In the genomic region with DNA sequence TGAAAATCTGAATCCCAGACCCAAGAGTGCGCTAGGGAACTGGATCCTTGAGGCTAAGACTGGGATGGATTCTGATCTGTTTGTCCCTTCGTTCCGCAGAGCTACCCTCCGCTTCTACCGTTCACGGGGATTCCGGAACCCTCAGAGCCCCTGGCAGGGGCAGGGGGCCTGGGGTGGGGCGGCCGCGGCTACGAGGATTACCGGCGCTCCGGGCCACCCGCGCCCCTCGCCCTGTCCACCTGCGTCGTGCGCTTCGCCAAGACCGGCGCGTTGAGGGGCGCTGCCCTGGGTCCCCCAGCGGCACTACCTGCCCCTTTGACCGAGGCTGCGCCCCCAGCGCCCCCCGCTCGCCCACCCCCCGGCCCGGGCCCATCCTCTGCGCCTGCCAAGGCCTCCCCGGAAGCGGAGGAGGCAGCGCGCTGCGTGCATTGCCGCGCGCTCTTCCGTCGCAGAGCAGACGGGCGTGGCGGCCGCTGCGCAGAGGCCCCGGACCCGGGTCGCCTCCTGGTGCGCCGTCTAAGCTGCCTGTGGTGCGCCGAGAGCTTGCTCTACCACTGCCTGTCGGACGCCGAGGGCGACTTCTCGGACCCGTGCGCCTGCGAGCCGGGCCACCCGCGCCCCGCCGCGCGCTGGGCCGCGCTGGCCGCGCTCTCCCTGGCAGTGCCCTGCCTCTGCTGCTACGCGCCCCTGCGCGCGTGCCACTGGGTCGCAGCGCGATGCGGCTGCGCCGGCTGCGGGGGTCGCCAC, we compare ENCODE assay signal across 12 cellular contexts. TPM values are rescaled to one million over a fixed set of nuclear protein-coding genes. Genes with fewer than 3 reads are reported as not detected.
DNase-seq lines count a peak whose midpoint lies in the region; ATAC-seq and TF ChIP-seq lines count a peak whose summit lies in the region.
"Had no signal": no experiment of that assay in that cellular context is flagged by ENCODE, and none has a peak within 500 bp of the region (broad histone marks: within the 10 kb centered on the region; RNA-seq: fewer than 3 reads in every experiment).

No MANE protein-coding gene starts in this region.

- peak; percentile 55 for DNase-seq in activated CD8-positive, alpha-beta memory T cell treated with anti-CD3 and anti-CD28 coated beads, Interleukin-2, amount 10 ng/mL, durations not matched to agents 7 days and 5 days
- DNase-seq in stimulated activated CD8-positive, alpha-beta memory T cell treated with anti-CD3 and anti-CD28 coated beads, Interleukin-4, amount 100 ng/mL, for 24 hours (ENCODE audit: low read depth): peak; percentile 28
- DNase-seq in HEK293T (ENCODE audit: extremely low spot score) (no peak), glomerular visceral epithelial cell (ENCODE audit: extremely low spot score) (no peak), H7 (no peak)
- DNase-seq: MV-4-11 had no signal

- POLR2A ChIA-PET in HEK293T (lab: Yijun Ruan, JAX): no interaction called here

- no peaks in the 10 kb centered on the region for H3K9me3 Mint-ChIP-seq in activated CD8-positive, alpha-beta memory T cell treated with anti-CD3 and anti-CD28 coated beads, Interleukin-2, amount 10 ng/mL, durations not matched to agents 7 days and 5 days (ENCODE audit: low read depth)

- H3K36me3 ChIP-seq in esophagus (ENCODE audit: control insufficient read depth in 2 of 2, insufficient read depth in 2 of 2, low read length in 1 of 2) (no peaks in the 10 kb centered on the region), H7 (replicated peaks; ENCODE audit: control insufficient read depth, insufficient read depth, low read length) (peaks cover 4% of the 10 kb centered on the region)
- H3K36me3 ChIP-seq: right atrium auricular region had no signal

- H3K4me3 Mint-ChIP-seq in activated CD8-positive, alpha-beta memory T cell treated with anti-CD3 and anti-CD28 coated beads, Interleukin-2, amount 10 ng/mL, durations not matched to agents 7 days and 5 days: peak overlapping the region; percentile 67

- H3K36me3 Mint-ChIP-seq in activated CD8-positive, alpha-beta memory T cell treated with anti-CD3 and anti-CD28 coated beads, Interleukin-2, amount 10 ng/mL, durations not matched to agents 7 days and 5 days: no peaks in the 10 kb centered on the region

- peak; percentile 82 for ATAC-seq in activated CD8-positive, alpha-beta memory T cell treated with anti-CD3 and anti-CD28 coated beads, Interleukin-2, amount 10 ng/mL, durations not matched to agents 7 days and 5 days
- no peak for ATAC-seq in HG02763 (IDR thresholded peaks at IDR 0.05; ENCODE audit: unreplicated experiment)
- ATAC-seq: Panc1 had no signal

- peaks cover 46% of the 10 kb centered on the region for H3K27me3 Mint-ChIP-seq in activated CD8-positive, alpha-beta memory T cell treated with anti-CD3 and anti-CD28 coated beads, Interleukin-2, amount 10 ng/mL, durations not matched to agents 7 days and 5 days

- H3K27me3 ChIP-seq in esophagus (ENCODE audit: control insufficient read depth in 1 of 2, insufficient read depth in 2 of 2, low read length in 2 of 2) (no peaks in the 10 kb centered on the region), H7 (ENCODE audit: control insufficient read depth, insufficient read depth, low read length) (peaks cover 30% of the 10 kb centered on the region)

- H3K9me3 ChIP-seq in esophagus (ENCODE audit: control insufficient read depth in 2 of 2, insufficient read depth in 1 of 2, low read depth in 1 of 2, low read length in 1 of 2): no peaks in the 10 kb centered on the region
- H3K9me3 ChIP-seq: right atrium auricular region had no signal

- peaks cover 0 to 3% of the 10 kb centered on the region in 2 donors for H3K4me1 ChIP-seq in esophagus (ENCODE audit: control insufficient read depth in 2 of 2, insufficient read depth in 2 of 2, low read length in 1 of 2)

- peak overlapping the region; percentile 39 for H3K27ac Mint-ChIP-seq in activated CD8-positive, alpha-beta memory T cell treated with anti-CD3 and anti-CD28 coated beads, Interleukin-2, amount 10 ng/mL, durations not matched to agents 7 days and 5 days

- no peak overlapping the region for H3K27ac ChIP-seq in esophagus (ENCODE audit: low read depth in 2 of 2, low read length in 1 of 2)
- H3K27ac ChIP-seq: right atrium auricular region had no signal

- CTCF ChIA-PET in activated CD8-positive, alpha-beta memory T cell treated with anti-CD3 and anti-CD28 coated beads, Interleukin-2, amount 10 ng/mL, durations not matched to agents 7 days and 5 days (lab: Charles Lee): interaction anchor here (0.7 to 4.3 kb wide), 6 partner anchors 8 to 161 kb away, joined by 3 to 26 read pairs (median 4); partner anchors contain the start of genes FAM98C and PSMD8
- CTCF ChIA-PET in HEK293T (lab: Yijun Ruan, JAX): no interaction called here

- H3K4me1 Mint-ChIP-seq in activated CD8-positive, alpha-beta memory T cell treated with anti-CD3 and anti-CD28 coated beads, Interleukin-2, amount 10 ng/mL, durations not matched to agents 7 days and 5 days: peaks cover 16% of the 10 kb centered on the region

- 7 to 11% methylated on average over 54 to 88 of the region's 88 CpGs for WGBS in esophagus, 2 donors

- TF ChIP-seq POLR2A in GM15510 (IDR thresholded peaks at IDR 0.05; ENCODE audit: borderline replicate concordance, extremely low read depth, insufficient read length): peak; percentile 50

- H3K4me3 ChIP-seq in esophagus (ENCODE audit: low read depth in 1 of 2, low read length in 2 of 2) (peak overlapping the region; percentile 36 to 54), H7 (ENCODE audit: insufficient read depth, low read depth, low read length) (no peak overlapping the region)
- H3K4me3 ChIP-seq: right atrium auricular region had no signal

TF ChIP-seq in HEK293T, 16 proteins besides CTCF, POLR2A, EP300 and RAD21:
- no peak for TF ChIP-seq SP1 (IDR thresholded peaks at IDR 0.05)
- no peak for TF ChIP-seq FOXA1 (IDR thresholded peaks at IDR 0.05)
- no peak for TF ChIP-seq FOXK2 (IDR thresholded peaks at IDR 0.05)

RNA-seq across cellular contexts. Expression of gene SPRED3, which starts 7.1 kb away (rescaled TPM):
- under 1 TPM; 0.84 to 0.93 TPM for total RNA-seq in activated CD8-positive, alpha-beta memory T cell treated with anti-CD3 and anti-CD28 coated beads, Interleukin-2, amount 10 ng/mL, durations not matched to agents 7 days and 5 days
- polyA plus RNA-seq in esophagus: under 1 TPM; 0.24 to 0.37 TPM
- 1.6 and 4.2 TPM in 2 replicates for total RNA-seq in H7 (2014; rRNA removed; shearing (Covaris generic))

RNA-seq across cellular contexts. Expression of gene FAM98C, which starts 7.3 kb away (rescaled TPM):
- total RNA-seq in activated CD8-positive, alpha-beta memory T cell treated with anti-CD3 and anti-CD28 coated beads, Interleukin-2, amount 10 ng/mL, durations not matched to agents 7 days and 5 days: 10 to 100 TPM; 22.4 to 24.1 TPM
- 10 to 100 TPM; 23.8 to 25.0 TPM for polyA plus RNA-seq in esophagus
- 4.6 and 6.4 TPM in 2 replicates for total RNA-seq in H7 (2014; rRNA removed; shearing (Covaris generic))

RNA-seq across cellular contexts. Expression of gene GGN, which starts 7.7 kb away (rescaled TPM):
- total RNA-seq in activated CD8-positive, alpha-beta memory T cell treated with anti-CD3 and anti-CD28 coated beads, Interleukin-2, amount 10 ng/mL, durations not matched to agents 7 days and 5 days: not detected
- polyA plus RNA-seq in esophagus: under 1 TPM; 0.12 to 0.29 TPM
- 0.11 and 0.21 TPM in 2 replicates for total RNA-seq in H7 (2014; rRNA removed; shearing (Covaris generic))
- total RNA-seq: Daoy had no signal

RNA-seq across cellular contexts. Expression of gene PSMD8, which starts 21.2 kb away (rescaled TPM):
- total RNA-seq in activated CD8-positive, alpha-beta memory T cell treated with anti-CD3 and anti-CD28 coated beads, Interleukin-2, amount 10 ng/mL, durations not matched to agents 7 days and 5 days: 100 to 1,000 TPM; 164 to 204 TPM
- 100 to 1,000 TPM in 1 of 2 donors, 10 to 100 TPM in 1; 46.7 to 162 TPM for polyA plus RNA-seq in esophagus
- total RNA-seq in H7 (2014; rRNA removed; shearing (Covaris generic)): 229 and 270 TPM in 2 replicates

RNA-seq across cellular contexts. Expression of gene RASGRP4, which starts 30.5 kb away (rescaled TPM):
- total RNA-seq in activated CD8-positive, alpha-beta memory T cell treated with anti-CD3 and anti-CD28 coated beads, Interleukin-2, amount 10 ng/mL, durations not matched to agents 7 days and 5 days: 1 to 10 TPM; 1.4 to 1.6 TPM
- polyA plus RNA-seq in esophagus: under 1 TPM; 0.24 to 0.35 TPM
- total RNA-seq in H7 (2014; rRNA removed; shearing (Covaris generic)): 1.2 and 2.1 TPM in 2 replicates
- total RNA-seq: Daoy had no signal

Comparison
In these comparisons a context has a peak if more than half of its experiments do, and no peak if none do; other contexts are left out.
1. DNase-seq: peak in activated CD8-positive, alpha-beta memory T cell treated with anti-CD3 and anti-CD28 coated beads, Interleukin-2, amount 10 ng/mL, durations not matched to agents 7 days and 5 days (single experiment) and stimulated activated CD8-positive, alpha-beta memory T cell treated with anti-CD3 and anti-CD28 coated beads, Interleukin-4, amount 100 ng/mL, for 24 hours (single experiment); none in HEK293T (single experiment), glomerular visceral epithelial cell (single experiment) and H7 (single experiment).